ENCODE assay signal across 12 cellular contexts in genomic region chr6:100796049-100796823, GRCh38.
DNase-seq lines count a peak whose midpoint lies in the region; ATAC-seq and TF ChIP-seq lines count a peak whose summit lies in the region.
"Had no signal": no experiment of that assay in that cellular context is flagged by ENCODE, and none has a peak within 500 bp of the region (broad histone marks: within the 10 kb centered on the region; RNA-seq: fewer than 3 reads in every experiment).

No MANE protein-coding gene starts in this region.

- H3K4me1 ChIP-seq in Panc1 (ENCODE audit: control insufficient read depth, insufficient read depth, low read length) (peaks cover 9% of the 10 kb centered on the region; the same call in 1 of the 2 replicates), body of pancreas (no peaks in the 10 kb centered on the region)

- intact Hi-C loops in Panc1 (cut with micrococcal nuclease; ENCODE audit: unreplicated experiment), result no loop called here
- intact Hi-C loops in body of pancreas (cut with DNase I), result no loop called here

- H3K27me3 ChIP-seq in Panc1 (ENCODE audit: control insufficient read depth, insufficient read depth, low read length) (no peaks in the 10 kb centered on the region), body of pancreas (no peaks in the 10 kb centered on the region)

- peak; percentile 9 for TF ChIP-seq CTCF in GM13976 (IDR thresholded peaks at IDR 0.05; ENCODE audit: borderline replicate concordance, control extremely low read depth, extremely low read depth, insufficient read depth, missing control alignments)
- peak; percentile 16; the same call in 1 of the 2 replicates for TF ChIP-seq CTCF in Panc1 (IDR thresholded peaks at IDR 0.05)
- no peak for TF ChIP-seq CTCF in body of pancreas (IDR thresholded peaks at IDR 0.05)

- H3K4me3 ChIP-seq in Panc1 (ENCODE audit: low read depth in 2 of 2, low read length in 2 of 2), result no peak overlapping the region
- H3K4me3 ChIP-seq in body of pancreas, result no peak overlapping the region
- H3K4me3 ChIP-seq: SK-N-MC had no signal

- no peak for TF ChIP-seq POLR2A in body of pancreas (IDR thresholded peaks at IDR 0.05)

- H3K36me3 ChIP-seq in Panc1 (ENCODE audit: control insufficient read depth, insufficient read depth, low read length), result peaks cover 4% of the 10 kb centered on the region; the same call in 1 of the 2 replicates
- H3K36me3 ChIP-seq in body of pancreas (replicated peaks in 1 of 2; ENCODE audit: insufficient read depth in 1 of 2, low read depth in 2 of 2), result peaks cover 0 to 4% of the 10 kb centered on the region in 2 donors

- in situ Hi-C loops in GM13976 (cut with MboI; ENCODE audit: low sequenced_read_pairs, unreplicated experiment) (no loop called here), Panc1 (cut with HindIII; ENCODE audit: low pct_unique_long_range_greater_than_20kb, low sequenced_read_pairs) (no loop called here)

- WGBS in body of pancreas, 2 donors, result 90 to 93% methylated on average over 4 of the region's 4 CpGs

- BruUV-seq in Panc1 (replicated peaks; lab: Mats Ljungman, UMichigan), result no TSS peak

- DNase-seq in GM13976 (ENCODE audit: low spot score), result no peak
- DNase-seq in Panc1 (ENCODE audit: low read depth, low spot score), result no peak
- DNase-seq in NCI-H2196 (lab: John Stamatoyannopoulos, UW; ENCODE audit: unreplicated experiment), result no peak
- DNase-seq in NCI-H1417 (lab: John Stamatoyannopoulos, UW), result no peak
- DNase-seq in body of pancreas, result no peak
- no peak for DNase-seq in GOT3 (lab: John Stamatoyannopoulos, UW)
- DNase-seq: activated effector memory CD4-positive, alpha-beta T cell treated with Interleukin-2 at 50 U/mL for 16 hours; CD4-positive, alpha-beta memory T cell; kidney glomerular epithelial cell had no signal

- H3K9me3 ChIP-seq in Panc1 (ENCODE audit: control insufficient read depth, insufficient read depth, low read depth, low read length) (no peaks in the 10 kb centered on the region), body of pancreas (no peaks in the 10 kb centered on the region)

- H3K27ac ChIP-seq in Panc1 (ENCODE audit: low read length) (no peak overlapping the region), body of pancreas (no peak overlapping the region)
- H3K27ac ChIP-seq: SK-N-MC had no signal

- CTCF ChIA-PET in Panc1 (lab: Charles Lee), result no interaction called here

- POLR2A ChIA-PET in Panc1 (lab: Charles Lee), result no interaction called here

- ATAC-seq in GM21367 (IDR thresholded peaks at IDR 0.05; ENCODE audit: unreplicated experiment), result peak; percentile 92
- peak; percentile 93 for ATAC-seq in HG03108 (IDR thresholded peaks at IDR 0.05; ENCODE audit: unreplicated experiment)
- no peak for ATAC-seq in Panc1
- ATAC-seq in body of pancreas, result no peak

Comparison
In these comparisons a context has a peak if more than half of its experiments do, and no peak if none do; other contexts are left out.
1. CTCF ChIP-seq: peak in GM13976 (single experiment) and Panc1 (single experiment); none in body of pancreas (0 of 7).
2. ATAC-seq: peak in GM21367 (single experiment) and HG03108 (single experiment); none in Panc1 (single experiment) and body of pancreas (single experiment).